8 cellular contexts compared by ENCODE assay signal in genomic region chr16:22206013-22206846, GRCh38. TPM values are rescaled to one million over a fixed set of nuclear protein-coding genes. Genes with fewer than 3 reads are reported as not detected.
DNase-seq lines count a peak whose midpoint lies in the region; TF ChIP-seq lines count a peak whose summit lies in the region.

TSS of gene EEF2K (plus strand) at chr16:22206278. CDS start at chr16:22225730, 19,452 bp downstream.

- no TSS peak for BruUV-seq in Caco-2 (replicated peaks; lab: Mats Ljungman, UMichigan)

- no peaks in the 10 kb centered on the region for H3K9me3 Mint-ChIP-seq in Caco-2 (ENCODE audit: unreplicated experiment)

- peak within 1 kb of the TSS; percentile 99 for H3K4me3 Mint-ChIP-seq in Caco-2 (ENCODE audit: unreplicated experiment)

- no peaks in the 10 kb centered on the region for H3K9me3 ChIP-seq in Caco-2

- 0 out of 2 replicates have a peak, but pooled peaks cover 7% of the 10 kb centered on the region for H3K4me1 ChIP-seq in Caco-2

- H3K27me3 ChIP-seq in Caco-2 (replicated peaks; ENCODE audit: control insufficient read depth, insufficient read depth, low read length), result no peaks in the 10 kb centered on the region

- POLR2A ChIA-PET in Caco-2 (lab: Charles Lee), result interaction anchor here (0.8 to 1.3 kb wide), 3 partner anchors 15 to 254 kb away, joined by 4 to 5 read pairs (median 4); no protein-coding TSS in a partner anchor

- H3K4me1 Mint-ChIP-seq in Caco-2 (ENCODE audit: low read depth, unreplicated experiment), result peaks cover 7% of the 10 kb centered on the region

- in situ Hi-C loops in endometrial microvascular endothelial cells (cut with HindIII; ENCODE audit: inconsistent ontology term, low pct_unique_long_range_greater_than_20kb, low sequenced_read_pairs), result no loop called here

- H3K36me3 ChIP-seq in Caco-2 (ENCODE audit: control insufficient read depth, insufficient read depth, low read length), result peaks cover 2% of the 10 kb centered on the region; the same call in 1 of the 2 replicates

- H3K36me3 Mint-ChIP-seq in Caco-2 (ENCODE audit: insufficient read depth, unreplicated experiment), result peaks cover 20% of the 10 kb centered on the region

- intact Hi-C loops in Caco-2 (cut with micrococcal nuclease; ENCODE audit: unreplicated experiment), result loop anchor here (1.0 to 2.0 kb wide), 3 partner anchors 15 to 91 kb away; partner anchors contain the start of gene POLR3E

- TF ChIP-seq CTCF in Caco-2 (IDR thresholded peaks at IDR 0.05; ENCODE audit: insufficient read depth in 1 of 2, low read depth in 1 of 2, low read length in 1 of 2, severe bottlenecking in 1 of 2, unreplicated experiment in 1 of 2) (peak; percentile 71 to 74), GM20000 (IDR thresholded peaks at IDR 0.05; ENCODE audit: extremely low read depth, missing control alignments) (peak; percentile 79)

- CTCF ChIA-PET in Caco-2 (lab: Charles Lee), result interaction anchor here (0.6 to 1.6 kb wide), 10 partner anchors 9 to 1152 kb away, joined by 3 to 9 read pairs (median 4); no protein-coding TSS in a partner anchor

- H3K27ac Mint-ChIP-seq in Caco-2 (ENCODE audit: unreplicated experiment), result peak within 1 kb of the TSS; percentile 54

- peak; percentile 94 to 95 for DNase-seq in Caco-2
- DNase-seq in GM20000 (ENCODE audit: low spot score), result peak; percentile 95
- peak; percentile 96 for DNase-seq in HT-29 (ENCODE audit: low spot score)
- peak; percentile 93 for DNase-seq in NOMO-1 treated with dmso at 0.1 percent for 144 hours (lab: John Stamatoyannopoulos, UW; ENCODE audit: unreplicated experiment)
- peak; percentile 50 for DNase-seq in activated CD8-positive, alpha-beta memory T cell treated with anti-CD3 and anti-CD28 coated beads, Interleukin-2, amount 50 U/mL, for 24 hours (ENCODE audit: extremely low read depth)
- peak; percentile 90 for DNase-seq in midbrain (lab: John Stamatoyannopoulos, UW)
- DNase-seq in stimulated activated CD8-positive, alpha-beta memory T cell treated with anti-CD3 and anti-CD28 coated beads, Interleukin-2, amount 100 ng/mL, for 1 hour (ENCODE audit: low read depth in 2 of 2), result peak; percentile 64 to 69

- peak within 1 kb of the TSS; percentile 91 for H3K4me3 ChIP-seq in Caco-2 (ENCODE audit: low read depth, low read length)

- no peaks in the 10 kb centered on the region for H3K27me3 Mint-ChIP-seq in Caco-2 (ENCODE audit: insufficient read depth, unreplicated experiment)

RNA-seq across cellular contexts. Expression of gene EEF2K, which starts in this region (rescaled TPM):
- total RNA-seq in Caco-2 (2022) (17.5 and 20.1 TPM in 2 replicates), endometrial microvascular endothelial cells (ENCODE audit: inconsistent ontology term) (23.9 TPM)
- total RNA-seq in HT-29 (2014; rRNA removed; shearing (Covaris generic)), result 11.1 and 16.5 TPM in 2 replicates

Comparison
In these comparisons a context has a peak if more than half of its experiments do, and no peak if none do; other contexts are left out.
1. Peak in every context shown above with its lines: DNase-seq and H3K4me3 ChIP-seq.